Comparison of ENCODE assay signal across 9 cellular contexts in the genomic region with DNA sequence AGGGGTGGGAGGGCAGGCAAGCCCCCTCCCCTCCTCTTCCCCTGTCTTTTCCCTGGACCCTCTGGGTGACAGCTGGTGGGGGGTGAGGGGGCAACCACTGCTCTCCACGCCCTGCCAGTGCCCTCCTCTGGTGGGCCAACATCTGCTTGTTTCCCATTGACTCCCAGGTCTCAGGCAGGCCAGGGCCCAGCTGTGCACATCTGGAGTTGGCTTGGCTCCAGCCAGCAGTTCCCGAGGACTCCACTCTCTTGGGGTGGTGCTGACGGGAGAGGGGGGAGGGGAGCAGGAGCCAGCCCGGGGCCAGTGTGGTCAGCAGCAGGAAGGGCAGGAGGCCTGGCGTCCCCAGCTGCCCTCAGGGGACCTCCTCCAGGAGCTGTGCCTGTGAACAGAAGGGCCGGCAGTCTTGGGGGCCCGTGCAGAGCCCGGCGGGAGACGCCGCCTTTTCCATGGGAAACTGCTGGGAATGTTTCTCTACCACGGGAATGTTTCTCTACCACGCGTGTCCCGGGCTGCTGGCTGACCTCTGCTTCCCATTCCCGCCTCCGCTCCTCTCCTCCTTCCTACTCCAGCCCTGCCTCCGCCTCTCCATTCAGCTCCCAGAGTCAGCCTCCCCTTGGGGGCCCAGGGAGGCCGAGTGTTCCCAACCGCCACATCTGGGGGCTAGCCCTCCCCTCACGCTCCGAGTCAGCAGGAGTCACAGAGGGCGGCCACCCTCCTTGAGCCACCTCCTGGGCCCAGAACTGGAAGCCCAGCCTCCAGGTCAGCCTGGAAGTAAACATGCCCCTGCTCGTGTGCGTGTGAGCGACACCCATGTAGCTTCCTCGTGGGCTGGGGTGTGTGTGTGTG. TPM values are rescaled to one million over a fixed set of nuclear protein-coding genes. Genes with fewer than 3 reads are reported as not detected.
A peak's percentile ranks its signal among the peaks of the same experiment; 100 is the strongest.
DNase-seq lines count a peak whose midpoint lies in the region; ATAC-seq and TF ChIP-seq lines count a peak whose summit lies in the region.
"Had no signal": no experiment of that assay in that cellular context is flagged by ENCODE, and none has a peak within 500 bp of the region (broad histone marks: within the 10 kb centered on the region; RNA-seq: fewer than 3 reads in every experiment).

No MANE protein-coding gene starts in this region.

- no peak overlapping the region for H3K4me3 ChIP-seq in H7 (ENCODE audit: insufficient read depth, low read depth, low read length)
- no peak overlapping the region for H3K4me3 ChIP-seq in astrocyte of the spinal cord (ENCODE audit: low read depth, low read length)

- H3K4me1 Mint-ChIP-seq in immature natural killer cell: peaks cover 23 to 30% of the 10 kb centered on the region in 2 donors

- peak; percentile 76 for DNase-seq in H7
- DNase-seq in astrocyte of the spinal cord (ENCODE audit: low read depth, low spot score): peak; percentile 57
- DNase-seq in immature natural killer cell: no peak
- peak; percentile 91 for DNase-seq in smooth muscle cell of the brain vasculature (ENCODE audit: low read depth, low spot score)
- no peak for DNase-seq in NCI-H82 (lab: John Stamatoyannopoulos, UW)
- no peak for DNase-seq in 8988T
- DNase-seq: activated CD8-positive, alpha-beta memory T cell treated with anti-CD3 and anti-CD28 coated beads, Interleukin-2, amount 50 U/mL, for 48 hours had no signal

- no peaks in the 10 kb centered on the region for H3K36me3 ChIP-seq in H7 (replicated peaks; ENCODE audit: control insufficient read depth, insufficient read depth, low read length)

- no peaks in the 10 kb centered on the region for H3K36me3 Mint-ChIP-seq in immature natural killer cell

- peak overlapping the region in 5 of 6 donors; percentile 46 to 88 (median 76) for H3K27ac Mint-ChIP-seq in immature natural killer cell

- H3K27me3 Mint-ChIP-seq in immature natural killer cell (ENCODE audit: low read depth in 3 of 3): peaks cover 0 to 5% (median 0%) of the 10 kb centered on the region in 3 donors

- ATAC-seq in HG02798 (IDR thresholded peaks at IDR 0.05; ENCODE audit: poor library complexity, unreplicated experiment): no peak
- ATAC-seq in GM19351 (IDR thresholded peaks at IDR 0.05; ENCODE audit: unreplicated experiment): no peak

- TF ChIP-seq CTCF in astrocyte of the spinal cord (IDR thresholded peaks at IDR 0.05; ENCODE audit: low read depth, low read length): no peak

- H3K27me3 ChIP-seq in H7 (ENCODE audit: control insufficient read depth, insufficient read depth, low read length): no peaks in the 10 kb centered on the region

- no peaks in the 10 kb centered on the region for H3K9me3 Mint-ChIP-seq in immature natural killer cell

- in situ Hi-C loops in astrocyte of the spinal cord (cut with HindIII; ENCODE audit: low sequenced_read_pairs): no loop called here

- H3K4me3 Mint-ChIP-seq in immature natural killer cell: peak overlapping the region in 3 of 5 donors; percentile 20 to 66 (median 61)

RNA-seq across cellular contexts. Expression of gene CYGB, which starts 7.6 kb away (rescaled TPM):
- total RNA-seq in H7 (2014; rRNA removed; shearing (Covaris generic)): 1.4 and 3.5 TPM in 2 replicates
- under 1 TPM in 2 of 3 donors, not detected in 1; 0.09 to 0.41 TPM for polyA plus RNA-seq in immature natural killer cell

RNA-seq across cellular contexts. Expression of gene PRCD, which starts 10.0 kb away (rescaled TPM):
- total RNA-seq in H7 (2014; rRNA removed; shearing (Covaris generic)): 0.70 and 0.83 TPM in 2 replicates
- 1 to 10 TPM; 2.8 to 5.3 (median 3.1) TPM for polyA plus RNA-seq in immature natural killer cell

RNA-seq across cellular contexts. Expression of gene RHBDF2, which starts 28.6 kb away (rescaled TPM):
- 23.0 and 34.3 TPM in 2 replicates for total RNA-seq in H7 (2014; rRNA removed; shearing (Covaris generic))
- 10 to 100 TPM; 19.3 to 90.5 (median 23.6) TPM for polyA plus RNA-seq in immature natural killer cell

RNA-seq across cellular contexts. Expression of gene ST6GALNAC2, which starts 55.8 kb away (rescaled TPM):
- 1.7 and 2.4 TPM in 2 replicates for total RNA-seq in H7 (2014; rRNA removed; shearing (Covaris generic))
- under 1 TPM in 1 of 3 donors, not detected in 2; 0.24 TPM for polyA plus RNA-seq in immature natural killer cell

Comparison
In these comparisons a context has a peak if more than half of its experiments do, and no peak if none do; other contexts are left out.
1. DNase-seq: peak in H7 (single experiment), astrocyte of the spinal cord (single experiment) and smooth muscle cell of the brain vasculature (single experiment); none in immature natural killer cell (0 of 3), NCI-H82 (single experiment) and 8988T (single experiment).